ENCODE assay signal across 8 cellular contexts in genomic region chr20:37335642-37336368, GRCh38. TPM values are rescaled to one million over a fixed set of nuclear protein-coding genes. Genes with fewer than 3 reads are reported as not detected.
DNase-seq lines count a peak whose midpoint lies in the region; ATAC-seq, FAIRE-seq and TF ChIP-seq lines count a peak whose summit lies in the region.

No MANE protein-coding gene starts in this region.

- no peaks in the 10 kb centered on the region for H3K4me1 ChIP-seq in kidney (ENCODE audit: control insufficient read depth in 1 of 2, insufficient read depth in 1 of 2, low read depth in 1 of 2, low read length in 2 of 2)

- no peaks in the 10 kb centered on the region for H3K9me3 Mint-ChIP-seq in activated CD8-positive, alpha-beta T cell treated with anti-CD3 and anti-CD28 coated beads, Interleukin-2, amount 10 ng/mL, durations not matched to agents 7 days and 5 days (ENCODE audit: insufficient read depth)
- H3K9me3 Mint-ChIP-seq in natural killer cell: no peaks in the 10 kb centered on the region

- H3K4me3 Mint-ChIP-seq in activated CD8-positive, alpha-beta T cell treated with anti-CD3 and anti-CD28 coated beads, Interleukin-2, amount 10 ng/mL, durations not matched to agents 7 days and 5 days: peak overlapping the region; percentile 7
- H3K4me3 Mint-ChIP-seq in natural killer cell: peak overlapping the region; percentile 31

- no peak overlapping the region for H3K9ac ChIP-seq in kidney (ENCODE audit: low read length in 2 of 2)

- peak overlapping the region; percentile 79 for H3K27ac Mint-ChIP-seq in activated CD8-positive, alpha-beta T cell treated with anti-CD3 and anti-CD28 coated beads, Interleukin-2, amount 10 ng/mL, durations not matched to agents 7 days and 5 days
- H3K27ac Mint-ChIP-seq in natural killer cell: peak overlapping the region; percentile 43 to 89

- no peaks in the 10 kb centered on the region for H3K36me3 Mint-ChIP-seq in activated CD8-positive, alpha-beta T cell treated with anti-CD3 and anti-CD28 coated beads, Interleukin-2, amount 10 ng/mL, durations not matched to agents 7 days and 5 days (ENCODE audit: low read depth)
- H3K36me3 Mint-ChIP-seq in natural killer cell: no peaks in the 10 kb centered on the region

- H3K27me3 Mint-ChIP-seq in activated CD8-positive, alpha-beta T cell treated with anti-CD3 and anti-CD28 coated beads, Interleukin-2, amount 10 ng/mL, durations not matched to agents 7 days and 5 days (ENCODE audit: low read depth): no peaks in the 10 kb centered on the region
- H3K27me3 Mint-ChIP-seq in natural killer cell (ENCODE audit: low read depth in 2 of 2): no peaks in the 10 kb centered on the region

- no peak overlapping the region for H3K27ac ChIP-seq in kidney (ENCODE audit: low read depth in 2 of 2, low read length in 2 of 2)
- H3K27ac ChIP-seq in substantia nigra (ENCODE audit: low read depth, low read length, poor library complexity, severe bottlenecking): no peak overlapping the region

- no peak for FAIRE-seq in kidney (lab: Jason Lieb, UNC)

- intact Hi-C loops in natural killer cell (cut with micrococcal nuclease): no loop called here
- intact Hi-C loops in kidney (cut with DNase I): no loop called here

- H3K36me3 ChIP-seq in kidney (ENCODE audit: control insufficient read depth in 1 of 2, insufficient read depth in 2 of 2, low read length in 2 of 2): no peaks in the 10 kb centered on the region

- peak; percentile 18 for ATAC-seq in HG02840 (IDR thresholded peaks at IDR 0.05; ENCODE audit: low FRiP score, unreplicated experiment)
- no peak for ATAC-seq in activated CD8-positive, alpha-beta T cell treated with anti-CD3 and anti-CD28 coated beads, Interleukin-2, amount 10 ng/mL, durations not matched to agents 7 days and 5 days
- peak in 1 of 3 donors; percentile 17 for ATAC-seq in natural killer cell

- POLR2A ChIA-PET in activated CD8-positive, alpha-beta T cell treated with anti-CD3 and anti-CD28 coated beads, Interleukin-2, amount 10 ng/mL, durations not matched to agents 7 days and 5 days (lab: Charles Lee): no interaction called here

- CTCF ChIA-PET in activated CD8-positive, alpha-beta T cell treated with anti-CD3 and anti-CD28 coated beads, Interleukin-2, amount 10 ng/mL, durations not matched to agents 7 days and 5 days (lab: Charles Lee): interaction anchor here (1.6 kb wide), 1 partner anchor 59 kb away, joined by 3 read pairs; no protein-coding TSS in a partner anchor

- no peak overlapping the region for H3K4me3 ChIP-seq in kidney (ENCODE audit: low read length in 2 of 2)

- H3K9me3 ChIP-seq in kidney (ENCODE audit: control insufficient read depth in 1 of 2, low read length in 2 of 2): no peaks in the 10 kb centered on the region

- peak; percentile 41 for DNase-seq in ELR (ENCODE audit: low read depth)
- DNase-seq in activated CD8-positive, alpha-beta T cell treated with anti-CD3 and anti-CD28 coated beads, Interleukin-2, amount 10 ng/mL, durations not matched to agents 7 days and 5 days: no peak
- no peak for DNase-seq in natural killer cell
- DNase-seq in kidney: no peak
- no peak for DNase-seq in kidney tubule cell (ENCODE audit: low spot score)
- DNase-seq in substantia nigra (lab: John Stamatoyannopoulos, UW): no peak
- DNase-seq in NCI-H2107 (lab: John Stamatoyannopoulos, UW): no peak

- no peak for TF ChIP-seq CTCF in natural killer cell (IDR thresholded peaks at IDR 0.05)
- no peak for TF ChIP-seq CTCF in kidney (IDR thresholded peaks at IDR 0.05; ENCODE audit: borderline replicate concordance, extremely low read depth, insufficient read depth)

- peaks cover 22% of the 10 kb centered on the region for H3K4me1 Mint-ChIP-seq in activated CD8-positive, alpha-beta T cell treated with anti-CD3 and anti-CD28 coated beads, Interleukin-2, amount 10 ng/mL, durations not matched to agents 7 days and 5 days (ENCODE audit: low read depth)
- H3K4me1 Mint-ChIP-seq in natural killer cell: peaks cover 6 to 17% of the 10 kb centered on the region in 2 donors

RNA-seq across cellular contexts. Expression of gene SRC, which starts 10.1 kb away (rescaled TPM):
- 1 to 10 TPM; 3.2 to 6.5 TPM for total RNA-seq in activated CD8-positive, alpha-beta T cell treated with anti-CD3 and anti-CD28 coated beads, Interleukin-2, amount 10 ng/mL, durations not matched to agents 7 days and 5 days
- total RNA-seq in natural killer cell (10 to 100 TPM in 2 of 3 donors, 1 to 10 TPM in 1; 2.3 to 15.6 (median 10.5) TPM), kidney (70.0 TPM)
- 28.5 TPM for polyA plus RNA-seq in kidney (ENCODE audit: insufficient read depth, low read depth, low replicate concordance)

RNA-seq across cellular contexts. Expression of gene MANBAL, which starts 46.4 kb away (rescaled TPM):
- 10 to 100 TPM; 10.1 to 10.9 TPM for total RNA-seq in activated CD8-positive, alpha-beta T cell treated with anti-CD3 and anti-CD28 coated beads, Interleukin-2, amount 10 ng/mL, durations not matched to agents 7 days and 5 days
- total RNA-seq in natural killer cell (1 to 10 TPM; 5.1 to 7.9 (median 6.4) TPM), kidney (45.7 TPM)
- polyA plus RNA-seq in kidney (ENCODE audit: insufficient read depth, low read depth, low replicate concordance): 93.3 TPM
